ENCODE assay signal across 16 cellular contexts in genomic region chrX:149761858-149762674, GRCh38. TPM values are rescaled to one million over a fixed set of nuclear protein-coding genes. Genes with fewer than 3 reads are reported as not detected.
"Had no signal": no experiment of that assay in that cellular context is flagged by ENCODE, and none has a peak within 500 bp of the region (broad histone marks: within the 10 kb centered on the region; RNA-seq: fewer than 3 reads in every experiment).

No MANE protein-coding gene starts in this region.

RNA-seq across cellular contexts. Expression of gene MAGEA9, which starts 19.7 kb away (rescaled TPM):
- total RNA-seq: activated CD8-positive, alpha-beta T cell treated with anti-CD3 and anti-CD28 coated beads for 36 hours; activated naive CD4-positive, alpha-beta T cell treated with anti-CD3 and anti-CD28 coated beads for 36 hours; activated naive CD8-positive, alpha-beta T cell treated with anti-CD3 and anti-CD28 coated beads for 36 hours; activated T-helper 1 cell treated with anti-CD3 and anti-CD28 coated beads, Interleukin-12 subunit alpha, Interleukin-12 subunit beta, Interleukin-2, Interleukin-4 antibody, amounts not matched to agents 30 ng/mL and 10 ng/mL and 1 ng/mL, durations not matched to agents 14 hours and 24 hours and 36 hours; activated T-helper 2 cell treated with anti-CD3 and anti-CD28 coated beads, Interferon-gamma antibody, Interleukin-2, Interleukin-4, amounts not matched to agents 10 μg/mL and 5 μg/mL and 100 μg/mL, durations not matched to agents 14 hours and 24 hours and 36 hours; adrenal gland; ascending aorta; breast epithelium; dermis blood vessel endothelial cell; endothelial cell of umbilical vein; esophagus squamous epithelium; fibroblast of lung; fibroblast of villous mesenchyme; T-helper 1 cell treated with Interleukin-12 subunit alpha and Interleukin-12 subunit beta and Interleukin-4 antibody, amounts not matched to agents 30 ng/mL and 1 ng/mL, for 36 hours; WTC11 had no signal
- polyA plus RNA-seq: adrenal gland, endothelial cell of umbilical vein, esophagus, fibroblast of lung had no signal

RNA-seq across cellular contexts. Expression of gene MAGEA11, which starts 50.2 kb away (rescaled TPM):
- total RNA-seq: activated CD8-positive, alpha-beta T cell treated with anti-CD3 and anti-CD28 coated beads for 36 hours; activated naive CD4-positive, alpha-beta T cell treated with anti-CD3 and anti-CD28 coated beads for 36 hours; activated naive CD8-positive, alpha-beta T cell treated with anti-CD3 and anti-CD28 coated beads for 36 hours; activated T-helper 1 cell treated with anti-CD3 and anti-CD28 coated beads, Interleukin-12 subunit alpha, Interleukin-12 subunit beta, Interleukin-2, Interleukin-4 antibody, amounts not matched to agents 30 ng/mL and 10 ng/mL and 1 ng/mL, durations not matched to agents 14 hours and 24 hours and 36 hours; activated T-helper 2 cell treated with anti-CD3 and anti-CD28 coated beads, Interferon-gamma antibody, Interleukin-2, Interleukin-4, amounts not matched to agents 10 μg/mL and 5 μg/mL and 100 μg/mL, durations not matched to agents 14 hours and 24 hours and 36 hours; adrenal gland; ascending aorta; breast epithelium; dermis blood vessel endothelial cell; endothelial cell of umbilical vein; fibroblast of lung; fibroblast of villous mesenchyme; T-helper 1 cell treated with Interleukin-12 subunit alpha and Interleukin-12 subunit beta and Interleukin-4 antibody, amounts not matched to agents 30 ng/mL and 1 ng/mL, for 36 hours; WTC11 had no signal
- polyA plus RNA-seq: adrenal gland, endothelial cell of umbilical vein, fibroblast of lung had no signal
